In genomic region chr6:39778581-39779270, GRCh38 we compare ENCODE assay signal across 36 cellular contexts. TPM values are rescaled to one million over a fixed set of nuclear protein-coding genes. Genes with fewer than 3 reads are reported as not detected.
DNase-seq lines count a peak whose midpoint lies in the region; ATAC-seq and TF ChIP-seq lines count a peak whose summit lies in the region.
"Had no signal": no experiment of that assay in that cellular context is flagged by ENCODE, and none has a peak within 500 bp of the region (broad histone marks: within the 10 kb centered on the region; RNA-seq: fewer than 3 reads in every experiment).

No MANE protein-coding gene starts in this region.

- H3K4me3 ChIP-seq in AG10803 (ENCODE audit: low read length) = no peak overlapping the region
- no peak overlapping the region for H3K4me3 ChIP-seq in ascending aorta
- no peak overlapping the region for H3K4me3 ChIP-seq in gastroesophageal sphincter
- no peak overlapping the region for H3K4me3 ChIP-seq in smooth muscle cell
- H3K4me3 ChIP-seq: K562, Peyer's patch, right lobe of liver, stomach, transverse colon had no signal

- H3K36me3 Mint-ChIP-seq in activated T-cell treated with anti-CD3 and anti-CD28 coated beads, Interleukin-2, amount 50 U/mL, for 4 hours (ENCODE audit: insufficient read depth) = no peaks in the 10 kb centered on the region
- no peaks in the 10 kb centered on the region for H3K36me3 Mint-ChIP-seq in natural killer cell
- H3K36me3 Mint-ChIP-seq: activated naive CD8-positive, alpha-beta T cell treated with anti-CD3 and anti-CD28 coated beads, Interleukin-2, amount 10 ng/mL, durations not matched to agents 7 days and 5 days; CD14-positive monocyte had no signal

- peaks cover 8% of the 10 kb centered on the region for H3K9me3 Mint-ChIP-seq in activated T-cell treated with anti-CD3 and anti-CD28 coated beads, Interleukin-2, amount 50 U/mL, for 4 hours
- no peaks in the 10 kb centered on the region for H3K9me3 Mint-ChIP-seq in natural killer cell
- H3K9me3 Mint-ChIP-seq: effector memory CD8-positive, alpha-beta T cell had no signal

- TF ChIP-seq CTCF in AG10803 (conservative IDR thresholded peaks at IDR 0.05; ENCODE audit: low read length) = no peak
- TF ChIP-seq CTCF in ascending aorta (IDR thresholded peaks at IDR 0.05) = no peak
- TF ChIP-seq CTCF in gastroesophageal sphincter (IDR thresholded peaks at IDR 0.05) = no peak
- no peak for TF ChIP-seq CTCF in smooth muscle cell (IDR thresholded peaks at IDR 0.05; ENCODE audit: borderline replicate concordance, insufficient read depth, poor library complexity, severe bottlenecking)
- no peak for TF ChIP-seq CTCF in natural killer cell (IDR thresholded peaks at IDR 0.05)

- H3K9ac ChIP-seq in smooth muscle cell (ENCODE audit: low read depth) = no peak overlapping the region

- no peak overlapping the region for H2AFZ ChIP-seq in smooth muscle cell (ENCODE audit: low read depth)

- H3K27ac Mint-ChIP-seq in natural killer cell = no peak overlapping the region
- H3K27ac Mint-ChIP-seq: activated naive CD8-positive, alpha-beta T cell treated with anti-CD3 and anti-CD28 coated beads, Interleukin-2, amount 10 ng/mL, durations not matched to agents 7 days and 5 days; effector memory CD8-positive, alpha-beta T cell had no signal

- H3K27me3 ChIP-seq in ascending aorta (no peaks in the 10 kb centered on the region), gastroesophageal sphincter (no peaks in the 10 kb centered on the region), smooth muscle cell (ENCODE audit: low read depth) (no peaks in the 10 kb centered on the region)
- H3K27me3 ChIP-seq: Peyer's patch, right lobe of liver, stomach, transverse colon had no signal

- no peaks in the 10 kb centered on the region for H3K79me2 ChIP-seq in smooth muscle cell (ENCODE audit: low read depth)

- intact Hi-C loops in ascending aorta (cut with DNase I) (no loop called here), natural killer cell (cut with micrococcal nuclease) (no loop called here)

- TF ChIP-seq EP300 in gastroesophageal sphincter (IDR thresholded peaks at IDR 0.05) = no peak

- no peaks in the 10 kb centered on the region for H3K27me3 Mint-ChIP-seq in activated T-cell treated with anti-CD3 and anti-CD28 coated beads, Interleukin-2, amount 50 U/mL, for 4 hours (ENCODE audit: low read depth)
- peaks cover 9 to 20% of the 10 kb centered on the region in 2 donors for H3K27me3 Mint-ChIP-seq in natural killer cell (ENCODE audit: low read depth in 2 of 2)

- H3K4me2 ChIP-seq in smooth muscle cell = peak overlapping the region; percentile 49

- peak; percentile 81 for DNase-seq in AG10803 (ENCODE audit: low read depth)
- DNase-seq in ascending aorta (ENCODE audit: low spot score in 2 of 2) = no peak
- no peak for DNase-seq in smooth muscle cell (lab: John Stamatoyannopoulos, UW; ENCODE audit: unreplicated experiment)
- DNase-seq in activated T-cell treated with anti-CD3 and anti-CD28 coated beads, Interleukin-2, amount 50 U/mL, for 4 hours = no peak
- no peak for DNase-seq in natural killer cell
- no peak for DNase-seq in activated CD4-positive, CD25-positive, alpha-beta regulatory T cell (lab: John Stamatoyannopoulos, UW)
- no peak for DNase-seq in activated CD4-positive, alpha-beta T cell treated with anti-CD3 and anti-CD28 coated beads, Interleukin-2, amount 50 U/mL, for 48 hours
- DNase-seq: activated CD4-positive, alpha-beta T cell treated with anti-CD3 and anti-CD28 coated beads for 48 hours; activated gamma-delta T cell; activated naive CD8-positive, alpha-beta T cell treated with anti-CD3 and anti-CD28 coated beads, Interleukin-2, amount 10 ng/mL, durations not matched to agents 7 days and 5 days; activated T-cell treated with anti-CD3 and anti-CD28 coated beads, Interleukin-2, amount 50 U/mL, for 1 hour; Calu3; cortex of kidney; DMS79 treated with DMSO at 0.1 percent for 48 hours; effector memory CD8-positive, alpha-beta T cell; hippocampal formation; left colon; mammary epithelial cell; NCI-H1092 treated with DMSO at 0.1 percent for 48 hours; NCI-H187; NCI-H446 treated with DMSO at 0.1 percent for 48 hours; NCI-H774; Peyer's patch; right lobe of liver; SHP77; stimulated activated CD4-positive, alpha-beta T cell treated with anti-CD3 and anti-CD28 coated beads, Interleukin-12 subunit alpha, Interleukin-12 subunit beta, amount 100 ng/mL, for 4 hours; stimulated activated CD4-positive, alpha-beta T cell treated with anti-CD3 and anti-CD28 coated beads, Interleukin-2, amount 100 ng/mL, for 48 hours; stomach; T-helper 9 cell; transverse colon had no signal

- H3F3A ChIP-seq in smooth muscle cell (ENCODE audit: low read depth) = peaks cover 11% of the 10 kb centered on the region

- ATAC-seq in gastroesophageal sphincter = no peak
- no peak for ATAC-seq in activated T-cell treated with anti-CD3 and anti-CD28 coated beads, Interleukin-2, amount 50 U/mL, for 4 hours
- no peak for ATAC-seq in natural killer cell
- ATAC-seq: effector memory CD8-positive, alpha-beta T cell; K562; left colon had no signal

- no peak overlapping the region for H3K4me3 Mint-ChIP-seq in activated T-cell treated with anti-CD3 and anti-CD28 coated beads, Interleukin-2, amount 50 U/mL, for 4 hours
- H3K4me3 Mint-ChIP-seq in natural killer cell = no peak overlapping the region
- H3K4me3 Mint-ChIP-seq: activated naive CD8-positive, alpha-beta T cell treated with anti-CD3 and anti-CD28 coated beads, Interleukin-2, amount 10 ng/mL, durations not matched to agents 7 days and 5 days; CD14-positive monocyte; effector memory CD8-positive, alpha-beta T cell had no signal

- H3K9me3 ChIP-seq in ascending aorta = peaks cover 0 to 9% of the 10 kb centered on the region in 2 donors
- H3K9me3 ChIP-seq in gastroesophageal sphincter = no peaks in the 10 kb centered on the region
- no peaks in the 10 kb centered on the region for H3K9me3 ChIP-seq in smooth muscle cell (replicated peaks; ENCODE audit: low read depth)
- H3K9me3 ChIP-seq: Peyer's patch, right lobe of liver, transverse colon had no signal

- H3K27ac ChIP-seq in ascending aorta (peak overlapping the region; percentile 31 to 36), gastroesophageal sphincter (peak overlapping the region; percentile 12 to 77 (median 71)), smooth muscle cell (ENCODE audit: low read depth) (peak overlapping the region; percentile 44)
- H3K27ac ChIP-seq: right lobe of liver, transverse colon, VCaP had no signal

- H3K4me1 ChIP-seq in ascending aorta (peaks cover 7 to 17% of the 10 kb centered on the region in 2 donors), gastroesophageal sphincter (peaks cover 4 to 42% (median 5%) of the 10 kb centered on the region in 3 donors), smooth muscle cell (ENCODE audit: low read depth) (peaks cover 22% of the 10 kb centered on the region)
- H3K4me1 ChIP-seq: Peyer's patch, right lobe of liver, transverse colon had no signal

- 48% methylated on average over 3 of the region's 3 CpGs; no CpG with 5 or more reads in 1 of the 2 donors for WGBS in gastroesophageal sphincter (ENCODE audit: low coverage in 1 of 2), 2 donors
- WGBS in smooth muscle cell (ENCODE audit: low lambda C conversion rate) = 20% methylated on average over 3 of the region's 3 CpGs

- TF ChIP-seq POLR2A in gastroesophageal sphincter (IDR thresholded peaks at IDR 0.05) = no peak

- no peaks in the 10 kb centered on the region for H3K36me3 ChIP-seq in ascending aorta
- H3K36me3 ChIP-seq in gastroesophageal sphincter = no peaks in the 10 kb centered on the region
- H3K36me3 ChIP-seq in smooth muscle cell (ENCODE audit: low read depth) = no peaks in the 10 kb centered on the region
- H3K36me3 ChIP-seq: Peyer's patch, right lobe of liver, stomach, transverse colon had no signal

- no peaks in the 10 kb centered on the region for H4K20me1 ChIP-seq in smooth muscle cell (ENCODE audit: low read depth)

- H3K4me1 Mint-ChIP-seq in activated T-cell treated with anti-CD3 and anti-CD28 coated beads, Interleukin-2, amount 50 U/mL, for 4 hours (ENCODE audit: low read depth) = no peaks in the 10 kb centered on the region
- no peaks in the 10 kb centered on the region for H3K4me1 Mint-ChIP-seq in natural killer cell
- H3K4me1 Mint-ChIP-seq: activated naive CD8-positive, alpha-beta T cell treated with anti-CD3 and anti-CD28 coated beads, Interleukin-2, amount 10 ng/mL, durations not matched to agents 7 days and 5 days; CD14-positive monocyte had no signal

RNA-seq across cellular contexts. Expression of gene DAAM2, which starts 13.4 kb away (rescaled TPM):
- 44.0 TPM for total RNA-seq in ascending aorta
- total RNA-seq in gastroesophageal sphincter = 100 to 1,000 TPM; 200 to 373 (median 270) TPM
- 26.5 and 29.8 TPM in 2 replicates for total RNA-seq in smooth muscle cell
- 23.4 and 29.8 TPM in 2 replicates for polyA plus RNA-seq in smooth muscle cell
- under 1 TPM in 1 of 3 donors, not detected in 2; 0.05 TPM for total RNA-seq in activated T-cell treated with anti-CD3 and anti-CD28 coated beads, Interleukin-2, amount 50 U/mL, for 4 hours
- total RNA-seq in natural killer cell = not detected
- total RNA-seq: activated naive CD8-positive, alpha-beta T cell treated with anti-CD3 and anti-CD28 coated beads, Interleukin-2, amount 10 ng/mL, durations not matched to agents 7 days and 5 days; Calu3; MCF 10A had no signal
- polyA plus RNA-seq: CD14-positive monocyte had no signal

RNA-seq across cellular contexts. Expression of gene KIF6, which starts 53.5 kb away (rescaled TPM):
- total RNA-seq in ascending aorta (0.43 TPM), gastroesophageal sphincter (1 to 10 TPM in 2 of 4 donors, under 1 TPM in 2; 0.47 to 2.3 (median 0.97) TPM), smooth muscle cell (1.1 and 3.9 TPM in 2 replicates), natural killer cell (not detected)
- polyA plus RNA-seq in smooth muscle cell = 1.5 TPM in 1 of 2 replicates, not detected in the other
- under 1 TPM; 0.18 to 0.41 (median 0.40) TPM for total RNA-seq in activated T-cell treated with anti-CD3 and anti-CD28 coated beads, Interleukin-2, amount 50 U/mL, for 4 hours
- total RNA-seq: activated naive CD8-positive, alpha-beta T cell treated with anti-CD3 and anti-CD28 coated beads, Interleukin-2, amount 10 ng/mL, durations not matched to agents 7 days and 5 days; cardiac septum; K562 had no signal
- polyA plus RNA-seq: CD14-positive monocyte, K562 had no signal

Comparison
In these comparisons a context has a peak if more than half of its experiments do, and no peak if none do; other contexts are left out.
1. RNA of gene DAAM2, which starts 13.4 kb away (total RNA-seq): 200 to 373 TPM in gastroesophageal sphincter, 44.0 TPM in ascending aorta (single experiment) and 26.5 to 29.8 TPM in smooth muscle cell; 0.05 TPM in activated T-cell treated with anti-CD3 and anti-CD28 coated beads, Interleukin-2, amount 50 U/mL, for 4 hours and not detected in natural killer cell; every median in the first group is over 10 times any median in the second.
2. Peak in every context shown above with its lines, with median percentiles within 50 percentile points of each other: H3K27ac ChIP-seq.